7 cellular contexts compared by ENCODE assay signal in genomic region chr11:114639440-114639839, GRCh38. TPM values are rescaled to one million over a fixed set of nuclear protein-coding genes. Genes with fewer than 3 reads are reported as not detected.
"Had no signal": no experiment of that assay in that cellular context is flagged by ENCODE, and none has a peak within 500 bp of the region (broad histone marks: within the 10 kb centered on the region; RNA-seq: fewer than 3 reads in every experiment).

No MANE protein-coding gene starts in this region.

RNA-seq across cellular contexts. Expression of gene NXPE2, which starts 38.9 kb away (rescaled TPM):
- total RNA-seq: MCF 10A, NCI-H460, OCI-LY7, Right ventricle myocardium superior, SJCRH30, SK-MEL-5 had no signal

RNA-seq across cellular contexts. Expression of gene NXPE4, which starts 43.9 kb away (rescaled TPM):
- total RNA-seq: LHCN-M2, MCF 10A, NCI-H460, OCI-LY7, Right ventricle myocardium superior, SJCRH30, SK-MEL-5 had no signal
